ENCODE assay signal across 14 cellular contexts in genomic region chr2:48347712-48348111, GRCh38. TPM values are rescaled to one million over a fixed set of nuclear protein-coding genes. Genes with fewer than 3 reads are reported as not detected.
DNase-seq lines count a peak whose midpoint lies in the region; ATAC-seq and TF ChIP-seq lines count a peak whose summit lies in the region.
"Had no signal": no experiment of that assay in that cellular context is flagged by ENCODE, and none has a peak within 500 bp of the region (broad histone marks: within the 10 kb centered on the region; RNA-seq: fewer than 3 reads in every experiment).

No MANE protein-coding gene starts in this region.

- peaks cover 20% of the 10 kb centered on the region for H3K9me3 Mint-ChIP-seq in osteocyte (ENCODE audit: unreplicated experiment)

- no peak for TF ChIP-seq CTCF in A673 (conservative IDR thresholded peaks at IDR 0.05; ENCODE audit: low read depth, low read length)
- no peak for TF ChIP-seq CTCF in AG10803 (conservative IDR thresholded peaks at IDR 0.05; ENCODE audit: low read length)
- no peak for TF ChIP-seq CTCF in osteocyte (IDR thresholded peaks at IDR 0.05)

- H3K4me3 ChIP-seq in A673 (ENCODE audit: low read depth, low read length, poor library complexity, severe bottlenecking) (no peak overlapping the region), AG10803 (ENCODE audit: low read length) (no peak overlapping the region)
- H3K4me3 ChIP-seq: SJCRH30, thyroid gland had no signal

- CTCF ChIA-PET in A673 (lab: Charles Lee) = no interaction called here

- H3K27me3 Mint-ChIP-seq in osteocyte (ENCODE audit: unreplicated experiment) = no peaks in the 10 kb centered on the region
- H3K27me3 Mint-ChIP-seq: IgD-negative memory B cell, naive B cell had no signal

- DNase-seq in A673 (ENCODE audit: low spot score) = peak; percentile 34
- DNase-seq in AG10803 (ENCODE audit: low read depth) = peak; percentile 23
- peak; percentile 18 for DNase-seq in NCI-H69 (lab: John Stamatoyannopoulos, UW)
- peak; percentile 16 for DNase-seq in central memory CD4-positive, alpha-beta T cell
- no peak for DNase-seq in NCI-H526 (lab: John Stamatoyannopoulos, UW)
- DNase-seq in osteocyte (ENCODE audit: extremely low spot score, unreplicated experiment) = no peak
- DNase-seq: activated effector memory CD4-positive, alpha-beta T cell treated with Interleukin-2 at 50 U/mL for 16 hours; islet precursor cell; naive B cell; NCI-H345; thyroid gland had no signal

- no peaks in the 10 kb centered on the region for H3K27me3 ChIP-seq in A673 (replicated peaks; ENCODE audit: insufficient read depth, low read depth, low read length, poor library complexity)
- H3K27me3 ChIP-seq: SJCRH30, thyroid gland had no signal

- POLR2A ChIA-PET in A673 (lab: Charles Lee; ENCODE audit: low non-redundant PET) = no interaction called here

- H3K27ac ChIP-seq in A673 (ENCODE audit: low read depth, low read length, poor library complexity, severe bottlenecking) = no peak overlapping the region
- H3K27ac ChIP-seq: SJCRH30, thyroid gland had no signal

- H3K4me3 Mint-ChIP-seq in osteocyte (ENCODE audit: unreplicated experiment) = no peak overlapping the region

- intact Hi-C loops in A673 (cut with micrococcal nuclease; ENCODE audit: unreplicated experiment) = no loop called here

- no TSS peak for BruUV-seq in A673 (replicated peaks; lab: Mats Ljungman, UMichigan)

- H3K36me3 ChIP-seq in A673 (ENCODE audit: insufficient read depth, low read length, poor library complexity, severe bottlenecking) = peaks cover 17% of the 10 kb centered on the region
- H3K36me3 ChIP-seq: thyroid gland had no signal

- no peaks in the 10 kb centered on the region for H3K4me1 ChIP-seq in A673 (ENCODE audit: insufficient read depth, low read length, poor library complexity, severe bottlenecking)

- peaks cover 23% of the 10 kb centered on the region for H3K4me1 Mint-ChIP-seq in osteocyte (ENCODE audit: unreplicated experiment)

- H3K9me3 ChIP-seq in A673 (ENCODE audit: low read depth, low read length, poor library complexity, severe bottlenecking) = peaks cover 36% of the 10 kb centered on the region
- H3K9me3 ChIP-seq: thyroid gland had no signal

- no peak overlapping the region for H3K27ac Mint-ChIP-seq in osteocyte (ENCODE audit: unreplicated experiment)

- ATAC-seq in GM21717 (IDR thresholded peaks at IDR 0.05; ENCODE audit: unreplicated experiment) = no peak

- peaks cover 29% of the 10 kb centered on the region for H3K36me3 Mint-ChIP-seq in osteocyte (ENCODE audit: unreplicated experiment)

RNA-seq across cellular contexts. Expression of gene FOXN2, which starts 33.2 kb away (rescaled TPM):
- 18.9 and 21.9 TPM in 2 replicates for total RNA-seq in A673 (2021)
- 9.9 and 11.0 TPM in 2 replicates for total RNA-seq in osteocyte

Comparison
In these comparisons a context has a peak if more than half of its experiments do, and no peak if none do; other contexts are left out.
1. DNase-seq: peak in A673 (single experiment), AG10803 (single experiment), NCI-H69 (single experiment) and central memory CD4-positive, alpha-beta T cell (single experiment); none in NCI-H526 (0 of 2) and osteocyte (single experiment).